In the genomic region with DNA sequence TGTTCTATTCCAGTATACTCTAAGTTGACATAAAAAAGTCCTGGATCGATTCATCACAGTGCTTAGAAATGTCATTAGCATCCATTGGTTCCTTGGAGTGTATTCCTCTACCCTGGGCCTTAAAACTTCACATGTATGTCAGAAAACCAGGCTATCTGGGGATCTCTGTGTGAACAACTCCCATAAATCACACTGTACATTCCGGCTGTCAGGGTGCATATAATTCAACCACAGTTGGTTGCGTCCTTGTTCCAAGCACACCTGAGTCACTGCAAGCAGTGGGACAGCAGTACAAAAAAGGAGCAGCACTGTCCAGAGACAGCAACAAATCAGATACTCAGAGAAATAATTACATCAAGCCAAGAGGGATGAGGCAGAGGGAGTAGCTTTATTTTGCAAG, we compare ENCODE assay signal across 21 cellular contexts. TPM values are rescaled to one million over a fixed set of nuclear protein-coding genes. Genes with fewer than 3 reads are reported as not detected.
DNase-seq lines count a peak whose midpoint lies in the region; ATAC-seq and TF ChIP-seq lines count a peak whose summit lies in the region.
"Had no signal": no experiment of that assay in that cellular context is flagged by ENCODE, and none has a peak within 500 bp of the region (broad histone marks: within the 10 kb centered on the region; RNA-seq: fewer than 3 reads in every experiment).

No MANE protein-coding gene starts in this region.

- no peak for DNase-seq in left ventricle myocardium inferior
- no peak for DNase-seq in left cardiac atrium
- peak; percentile 33 to 66 for DNase-seq in foreskin keratinocyte
- DNase-seq in prostate gland (ENCODE audit: low spot score), result peak; percentile 52
- no peak for DNase-seq in KG1 (lab: John Stamatoyannopoulos, UW)
- DNase-seq: activated CD4-positive, CD25-positive, alpha-beta regulatory T cell treated with anti-CD3 and anti-CD28 coated beads, Interleukin-2, amount 50 U/mL, for 72 hours; activated CD8-positive, alpha-beta memory T cell treated with anti-CD3 and anti-CD28 coated beads, Interleukin-2, amount 10 ng/mL, durations not matched to agents 7 days and 5 days; Calu3; effector memory CD4-positive, alpha-beta T cell; hippocampal formation; Kasumi-1; kidney; NCI-H2171 treated with DMSO at 0.1 percent for 48 hours; NCI-H748 treated with DMSO at 0.1 percent for 48 hours; stimulated activated CD4-positive, alpha-beta T cell treated with anti-CD3 and anti-CD28 coated beads, Interleukin-4, amount 100 ng/mL, for 1 hour; T-helper 9 cell had no signal

- no peak for TF ChIP-seq POLR2A in prostate gland (IDR thresholded peaks at IDR 0.05)

- H3K9me3 ChIP-seq in left ventricle myocardium inferior (replicated peaks), result no peaks in the 10 kb centered on the region
- H3K9me3 ChIP-seq in prostate gland, result no peaks in the 10 kb centered on the region
- H3K9me3 ChIP-seq: SJSA1 had no signal

- H3K36me3 ChIP-seq in left ventricle myocardium inferior (no peaks in the 10 kb centered on the region), prostate gland (no peaks in the 10 kb centered on the region)
- H3K36me3 ChIP-seq: SJSA1 had no signal

- TF ChIP-seq CTCF in left ventricle myocardium inferior (IDR thresholded peaks at IDR 0.05; ENCODE audit: borderline replicate concordance) (no peak), foreskin keratinocyte (conservative IDR thresholded peaks at IDR 0.05) (no peak), prostate gland (IDR thresholded peaks at IDR 0.05) (no peak)

- intact Hi-C loops in left ventricle myocardium inferior (cut with micrococcal nuclease) (no loop called here), left cardiac atrium (cut with DNase I) (no loop called here), prostate gland (cut with DNase I) (no loop called here)

- H3K4me1 ChIP-seq in left ventricle myocardium inferior (peaks cover 98% of the 10 kb centered on the region), foreskin keratinocyte (peaks cover 4% of the 10 kb centered on the region), prostate gland (replicated peaks) (peaks cover 3% of the 10 kb centered on the region)
- H3K4me1 ChIP-seq: SJSA1 had no signal

- no peak overlapping the region for H3K4me3 ChIP-seq in left ventricle myocardium inferior
- no peak overlapping the region for H3K4me3 ChIP-seq in prostate gland
- H3K4me3 ChIP-seq: SJSA1 had no signal

- WGBS in prostate gland, result 14% methylated on average over 3 of the region's 3 CpGs

- H3K27me3 ChIP-seq in left ventricle myocardium inferior (ENCODE audit: low read depth) (no peaks in the 10 kb centered on the region), foreskin keratinocyte (peaks cover 5% of the 10 kb centered on the region), prostate gland (replicated peaks; ENCODE audit: insufficient read depth) (no peaks in the 10 kb centered on the region)
- H3K27me3 ChIP-seq: SJSA1 had no signal

- H3K27ac ChIP-seq in left ventricle myocardium inferior (replicated peaks) (peak overlapping the region; percentile 42), foreskin keratinocyte (no peak overlapping the region), prostate gland (peak overlapping the region in 1 of 2 donors; percentile 27)
- H3K27ac ChIP-seq: SJSA1 had no signal

- ATAC-seq in left cardiac atrium (no peak), foreskin keratinocyte (peak; percentile 77), GM21717 (IDR thresholded peaks at IDR 0.05; ENCODE audit: unreplicated experiment) (no peak), GM18861 (IDR thresholded peaks at IDR 0.05; ENCODE audit: unreplicated experiment) (no peak), GM21786 (IDR thresholded peaks at IDR 0.05; ENCODE audit: unreplicated experiment) (no peak)
- ATAC-seq: activated CD8-positive, alpha-beta memory T cell treated with anti-CD3 and anti-CD28 coated beads, Interleukin-2, amount 10 ng/mL, durations not matched to agents 7 days and 5 days had no signal

RNA-seq across cellular contexts. Expression of a gene that starts 52.4 kb away (rescaled TPM):
- 114 TPM for total RNA-seq in left ventricle myocardium inferior
- total RNA-seq in left cardiac atrium, result 10 to 100 TPM; 30.8 to 60.6 TPM
- 0.24 and 0.25 TPM in 2 replicates for total RNA-seq in foreskin keratinocyte
- polyA plus RNA-seq in foreskin keratinocyte, result 0.11 TPM in 1 of 2 replicates, not detected in the other
- total RNA-seq in prostate gland, result 100 to 1,000 TPM in 1 of 2 donors, 10 to 100 TPM in 1; 80.9 to 143 TPM
- total RNA-seq: A172; activated CD8-positive, alpha-beta memory T cell treated with anti-CD3 and anti-CD28 coated beads, Interleukin-2, amount 10 ng/mL, durations not matched to agents 7 days and 5 days; Calu3 had no signal

Comparison
In these comparisons a context has a peak if more than half of its experiments do, and no peak if none do; other contexts are left out.
1. DNase-seq: peak in foreskin keratinocyte (2 of 2) and prostate gland (single experiment); none in left ventricle myocardium inferior (single experiment), left cardiac atrium (single experiment) and KG1 (single experiment).
2. RNA of a gene that starts 52.4 kb away (total RNA-seq): 80.9 to 143 TPM in prostate gland, 114 TPM in left ventricle myocardium inferior (single experiment) and 30.8 to 60.6 TPM in left cardiac atrium; 0.24 to 0.25 TPM in foreskin keratinocyte; every median in the first group is over 10 times any median in the second.